24 cellular contexts compared by ENCODE assay signal in genomic region chr22:42564699-42565098, GRCh38. TPM values are rescaled to one million over a fixed set of nuclear protein-coding genes. Genes with fewer than 3 reads are reported as not detected.
A peak's percentile ranks its signal among the peaks of the same experiment; 100 is the strongest.
DNase-seq lines count a peak whose midpoint lies in the region; ATAC-seq and TF ChIP-seq lines count a peak whose summit lies in the region.
"Had no signal": no experiment of that assay in that cellular context is flagged by ENCODE, and none has a peak within 500 bp of the region (broad histone marks: within the 10 kb centered on the region; RNA-seq: fewer than 3 reads in every experiment).

No MANE protein-coding gene starts in this region.

- POLR2A ChIA-PET in HEK293 (lab: Yijun Ruan, JAX), result interaction anchor here (0.7 kb wide), 1 partner anchor 35 kb away, joined by 4 read pairs; no protein-coding TSS in a partner anchor

- no peaks in the 10 kb centered on the region for H3K9me3 Mint-ChIP-seq in activated T-cell treated with anti-CD3 and anti-CD28 coated beads, Interleukin-2, amount 50 U/mL, for 72 hours
- H3K9me3 Mint-ChIP-seq in central memory CD8-positive, alpha-beta T cell, result no peaks in the 10 kb centered on the region
- H3K9me3 Mint-ChIP-seq: CD4-positive, alpha-beta T cell; CD8-positive, alpha-beta memory T cell; GM23338; HFFc6 had no signal

- H3K27ac ChIP-seq in HEK293 (ENCODE audit: extremely low read depth, low read depth, low read length), result no peak overlapping the region
- H3K27ac ChIP-seq: A549; BLaER1 treated with 17β-estradiol and CSF1 and Interleukin-3, amounts not matched to agents 10 nM and 100 nM had no signal

- peaks cover 6% of the 10 kb centered on the region for H3K4me1 Mint-ChIP-seq in activated T-cell treated with anti-CD3 and anti-CD28 coated beads, Interleukin-2, amount 50 U/mL, for 72 hours (ENCODE audit: low read depth)
- peaks cover 5% of the 10 kb centered on the region for H3K4me1 Mint-ChIP-seq in central memory CD8-positive, alpha-beta T cell

- H3K4me3 ChIP-seq in HEK293 (ENCODE audit: low read depth, low read length), result no peak overlapping the region
- H3K4me3 ChIP-seq: A549; BLaER1 treated with 17β-estradiol and CSF1 and Interleukin-3, amounts not matched to agents 10 nM and 100 nM; GM12878; GM23338 had no signal

- no peaks in the 10 kb centered on the region for H3K9me3 ChIP-seq in HEK293 (ENCODE audit: control insufficient read depth, insufficient read depth, low read depth, low read length)
- H3K9me3 ChIP-seq: A549, BE2C had no signal

- no peaks in the 10 kb centered on the region for H3K27me3 Mint-ChIP-seq in activated T-cell treated with anti-CD3 and anti-CD28 coated beads, Interleukin-2, amount 50 U/mL, for 72 hours (ENCODE audit: low read depth)
- H3K27me3 Mint-ChIP-seq in central memory CD8-positive, alpha-beta T cell, result no peaks in the 10 kb centered on the region
- H3K27me3 Mint-ChIP-seq: CD4-positive, alpha-beta T cell; CD8-positive, alpha-beta memory T cell had no signal

- ATAC-seq in activated T-cell treated with anti-CD3 and anti-CD28 coated beads, Interleukin-2, amount 50 U/mL, for 72 hours (replicated peaks in 1 of 2), result no peak
- ATAC-seq in central memory CD8-positive, alpha-beta T cell (replicated peaks; ENCODE audit: extremely low read depth, poor library complexity, severe bottlenecking), result no peak
- no peak for ATAC-seq in GM19463 (IDR thresholded peaks at IDR 0.05; ENCODE audit: unreplicated experiment)
- ATAC-seq: A549, GM12878, GM23338, HCT116 had no signal

- no peak overlapping the region for H3K4me3 Mint-ChIP-seq in activated T-cell treated with anti-CD3 and anti-CD28 coated beads, Interleukin-2, amount 50 U/mL, for 72 hours
- no peak overlapping the region for H3K4me3 Mint-ChIP-seq in central memory CD8-positive, alpha-beta T cell
- H3K4me3 Mint-ChIP-seq: CD14-positive monocyte; CD4-positive, alpha-beta T cell; CD8-positive, alpha-beta memory T cell; GM23338; H9; HFFc6 had no signal

- H3K27ac Mint-ChIP-seq in activated T-cell treated with anti-CD3 and anti-CD28 coated beads, Interleukin-2, amount 50 U/mL, for 72 hours, result peak overlapping the region; percentile 32
- H3K27ac Mint-ChIP-seq in central memory CD8-positive, alpha-beta T cell (ENCODE audit: low read depth), result peak overlapping the region; percentile 69
- H3K27ac Mint-ChIP-seq: CD14-positive monocyte; CD4-positive, alpha-beta T cell; CD8-positive, alpha-beta memory T cell; GM23338; H9; HFFc6 had no signal

- H3K36me3 ChIP-seq in HEK293 (ENCODE audit: control insufficient read depth in 2 of 2, insufficient read depth in 1 of 2, low read length in 2 of 2), result peaks cover 2 to 6% of the 10 kb centered on the region in 2 experiments; a peak in 2 of 3 replicates
- H3K36me3 ChIP-seq: BE2C had no signal

- no peaks in the 10 kb centered on the region for H3K36me3 Mint-ChIP-seq in activated T-cell treated with anti-CD3 and anti-CD28 coated beads, Interleukin-2, amount 50 U/mL, for 72 hours (ENCODE audit: insufficient read depth in 2 of 2)
- peaks cover 4% of the 10 kb centered on the region for H3K36me3 Mint-ChIP-seq in central memory CD8-positive, alpha-beta T cell (ENCODE audit: insufficient read depth)

- TF ChIP-seq CTCF in HEK293 (tag by site-specific recombination; IDR thresholded peaks at IDR 0.05), result no peak

- no peaks in the 10 kb centered on the region for H3K4me1 ChIP-seq in HEK293 (ENCODE audit: control insufficient read depth, insufficient read depth, low read length)
- H3K4me1 ChIP-seq: A549 had no signal

- no peak for DNase-seq in activated T-cell treated with anti-CD3 and anti-CD28 coated beads, Interleukin-2, amount 50 U/mL, for 72 hours
- DNase-seq in activated T-cell treated with anti-CD3 and anti-CD28 coated beads for 4 hours, result no peak
- no peak for DNase-seq in central memory CD8-positive, alpha-beta T cell (ENCODE audit: low spot score in 2 of 2)
- DNase-seq in stimulated activated naive CD4-positive, alpha-beta T cell treated with Interleukin-2 at 50 U/mL for 16 hours (lab: John Stamatoyannopoulos, UW), result no peak
- DNase-seq: 8988T; ACHN; AML-193; BE2C; CD4-positive, alpha-beta T cell; CD8-positive, alpha-beta memory T cell; DMS 273 treated with DMSO at 0.1 percent for 48 hours; DMS79; EL; GDM1; H9; HFFc6 had no signal

- CTCF ChIA-PET in HEK293 (lab: Yijun Ruan, JAX), result no interaction called here

TF ChIP-seq in HEK293, 187 proteins besides CTCF, POLR2A, EP300 and RAD21:
- TF ChIP-seq ZNF121 (tag by site-specific recombination; IDR thresholded peaks at IDR 0.05) (peak; percentile 76), GLI2 (tag by site-specific recombination; IDR thresholded peaks at IDR 0.05; ENCODE audit: borderline replicate concordance, low read depth) (no peak)
TF ChIP-seq in HEK293: peak in this region for 1.

RNA-seq across cellular contexts. Expression of gene SERHL2, which starts 10.9 kb away (rescaled TPM):
- total RNA-seq in activated T-cell treated with anti-CD3 and anti-CD28 coated beads, Interleukin-2, amount 50 U/mL, for 72 hours, result 1 to 10 TPM; 1.2 to 1.6 TPM

RNA-seq across cellular contexts. Expression of gene RRP7A, which starts 45.1 kb away (rescaled TPM):
- 10 to 100 TPM; 32.5 to 35.9 TPM for total RNA-seq in activated T-cell treated with anti-CD3 and anti-CD28 coated beads, Interleukin-2, amount 50 U/mL, for 72 hours

RNA-seq across cellular contexts. Expression of gene POLDIP3, which starts 50.0 kb away (rescaled TPM):
- 100 to 1,000 TPM in 1 of 2 donors, 10 to 100 TPM in 1; 84.0 to 108 TPM for total RNA-seq in activated T-cell treated with anti-CD3 and anti-CD28 coated beads, Interleukin-2, amount 50 U/mL, for 72 hours
